Comparison of ENCODE assay signal across 8 cellular contexts in the genomic region with DNA sequence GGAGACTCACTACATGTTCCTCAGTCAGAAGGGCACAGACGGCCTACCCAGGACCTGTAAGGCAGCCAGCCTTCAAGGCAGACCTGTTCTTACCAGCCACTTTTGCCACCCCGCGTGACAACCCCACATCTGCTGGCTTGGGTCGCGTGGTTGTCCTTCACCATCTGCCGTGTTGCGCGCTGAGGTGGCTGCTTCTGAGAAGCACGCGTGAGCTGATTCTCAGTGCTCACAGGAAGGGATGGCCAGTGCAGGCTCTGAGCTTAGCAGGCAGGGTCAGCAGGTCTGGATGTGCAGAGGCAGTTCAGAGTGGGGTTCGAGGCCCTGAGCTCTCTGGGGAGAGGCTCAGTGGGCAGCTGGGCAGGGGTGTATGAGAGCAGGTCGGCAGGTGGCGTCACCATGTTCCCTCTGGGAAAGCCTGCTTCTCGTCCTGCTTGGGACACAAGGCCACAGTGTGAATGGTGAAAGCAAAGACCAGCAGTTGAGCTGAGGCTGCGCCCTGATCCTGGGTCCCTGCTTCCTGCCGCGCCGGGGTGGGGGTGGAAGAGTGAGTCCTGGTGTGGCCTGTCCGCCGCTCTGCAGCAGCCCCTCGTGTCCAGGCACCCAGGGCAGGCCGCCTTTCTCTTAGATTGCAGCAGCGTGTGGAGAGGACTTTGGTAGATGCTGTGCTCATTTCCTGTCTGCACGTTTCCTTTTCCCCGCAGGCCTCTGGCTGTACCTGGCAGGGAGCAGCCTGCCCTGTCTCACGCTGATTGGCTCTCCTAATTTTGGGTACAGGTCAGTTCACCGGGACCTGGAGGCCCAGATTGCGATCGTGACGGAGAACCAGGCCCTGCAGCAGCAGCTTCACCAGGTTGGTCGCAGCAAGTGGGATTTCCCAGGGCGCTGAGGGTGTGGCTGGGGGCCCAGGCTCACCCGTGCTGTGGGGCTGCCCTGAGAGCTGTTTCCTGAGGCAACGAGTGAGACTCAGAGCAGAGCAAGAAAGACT. TPM values are rescaled to one million over a fixed set of nuclear protein-coding genes. Genes with fewer than 3 reads are reported as not detected.
DNase-seq lines count a peak whose midpoint lies in the region; ATAC-seq and TF ChIP-seq lines count a peak whose summit lies in the region.

No MANE protein-coding gene starts in this region.

- H3K4me2 ChIP-seq in MM.1S (ENCODE audit: low read depth, low read length), result no peak overlapping the region

- H3K27me3 Mint-ChIP-seq in natural killer cell treated with Interleukin-12 subunit alpha and Interleukin-12 subunit beta and Interleukin-15 and Interleukin-18, amount 100 ng/mL, for 72 hours, result no peaks in the 10 kb centered on the region

- H3F3A ChIP-seq in MM.1S (ENCODE audit: insufficient read depth, low read length), result no peaks in the 10 kb centered on the region

- no peaks in the 10 kb centered on the region for H3K9me3 ChIP-seq in subcutaneous abdominal adipose tissue (ENCODE audit: control insufficient read depth in 5 of 5, low read length in 5 of 5)
- no peaks in the 10 kb centered on the region for H3K9me3 ChIP-seq in MM.1S (replicated peaks; ENCODE audit: insufficient read depth, low read length)

- no peaks in the 10 kb centered on the region for H3K9me3 Mint-ChIP-seq in natural killer cell treated with Interleukin-12 subunit alpha and Interleukin-12 subunit beta and Interleukin-15 and Interleukin-18, amount 100 ng/mL, for 72 hours

- peak overlapping the region; percentile 15 for H3K27ac ChIP-seq in angular gyrus (ENCODE audit: low read depth, low read length)
- H3K27ac ChIP-seq in subcutaneous abdominal adipose tissue (ENCODE audit: low read depth, low read length), result peak overlapping the region; percentile 87
- no peak overlapping the region for H3K27ac ChIP-seq in MM.1S (ENCODE audit: low read length)

- H3K79me2 ChIP-seq in MM.1S (ENCODE audit: low read length), result no peaks in the 10 kb centered on the region

- H2AFZ ChIP-seq in MM.1S (ENCODE audit: low read length), result no peak overlapping the region

- H3K27ac Mint-ChIP-seq in natural killer cell treated with Interleukin-12 subunit alpha and Interleukin-12 subunit beta and Interleukin-15 and Interleukin-18, amount 100 ng/mL, for 72 hours, result peak overlapping the region; percentile 96

- H3K9ac ChIP-seq in subcutaneous abdominal adipose tissue (ENCODE audit: low read length in 5 of 5), result peak overlapping the region in 3 of 5 donors; percentile 2 to 62 (median 14)
- H3K9ac ChIP-seq in MM.1S (ENCODE audit: low read length), result no peak overlapping the region

- H3K36me3 Mint-ChIP-seq in natural killer cell treated with Interleukin-12 subunit alpha and Interleukin-12 subunit beta and Interleukin-15 and Interleukin-18, amount 100 ng/mL, for 72 hours, result peaks cover 6% of the 10 kb centered on the region

- H3K4me1 Mint-ChIP-seq in natural killer cell treated with Interleukin-12 subunit alpha and Interleukin-12 subunit beta and Interleukin-15 and Interleukin-18, amount 100 ng/mL, for 72 hours (ENCODE audit: low read depth in 2 of 2), result peaks cover 54 to 68% of the 10 kb centered on the region in 2 donors

- H3K4me1 ChIP-seq in subcutaneous abdominal adipose tissue (ENCODE audit: control insufficient read depth in 5 of 5, insufficient read depth in 5 of 5, low read length in 5 of 5) (peaks cover 21 to 80% (median 72%) of the 10 kb centered on the region in 5 donors), MM.1S (ENCODE audit: low read length) (no peaks in the 10 kb centered on the region)

- TF ChIP-seq CTCF in MM.1S (IDR thresholded peaks at IDR 0.05; ENCODE audit: low read length), result no peak

- peak overlapping the region; percentile 83 for H3K4me3 Mint-ChIP-seq in natural killer cell treated with Interleukin-12 subunit alpha and Interleukin-12 subunit beta and Interleukin-15 and Interleukin-18, amount 100 ng/mL, for 72 hours

- H4K20me1 ChIP-seq in MM.1S (ENCODE audit: insufficient read depth, low read length), result no peaks in the 10 kb centered on the region

- H3K4me3 ChIP-seq in subcutaneous abdominal adipose tissue (ENCODE audit: low read depth in 1 of 5, low read length in 5 of 5) (peak overlapping the region in 2 of 5 donors; percentile 7 to 23), MM.1S (ENCODE audit: low read length) (no peak overlapping the region)

- no peaks in the 10 kb centered on the region for H3K9me2 ChIP-seq in MM.1S (replicated peaks; ENCODE audit: insufficient read depth, low read length)

- no peaks in the 10 kb centered on the region for H3K27me3 ChIP-seq in subcutaneous abdominal adipose tissue (ENCODE audit: control insufficient read depth in 5 of 5, insufficient read depth in 4 of 5, low read length in 5 of 5)
- H3K27me3 ChIP-seq in MM.1S (replicated peaks; ENCODE audit: insufficient read depth, low read length), result no peaks in the 10 kb centered on the region

- ATAC-seq in natural killer cell treated with Interleukin-12 subunit alpha and Interleukin-12 subunit beta and Interleukin-15 and Interleukin-18, amount 100 ng/mL, for 72 hours, result peak; percentile 15 to 51
- no peak for ATAC-seq in HG02610 (IDR thresholded peaks at IDR 0.05; ENCODE audit: unreplicated experiment)

- DNase-seq in activated CD4-positive, alpha-beta T cell treated with anti-CD3 and anti-CD28 coated beads for 4 hours, result peak; percentile 52 to 53
- DNase-seq in natural killer cell treated with Interleukin-12 subunit alpha and Interleukin-12 subunit beta and Interleukin-15 and Interleukin-18, amount 100 ng/mL, for 72 hours (ENCODE audit: low spot score), result peak; percentile 76
- DNase-seq in MM.1S, result no peak
- DNase-seq in SKM-1 (lab: John Stamatoyannopoulos, UW; ENCODE audit: unreplicated experiment), result no peak
- no peak for DNase-seq in NCI-H2196 (lab: John Stamatoyannopoulos, UW; ENCODE audit: unreplicated experiment)

- H3K36me3 ChIP-seq in subcutaneous abdominal adipose tissue (ENCODE audit: control insufficient read depth in 5 of 5, insufficient read depth in 5 of 5, low read length in 5 of 5) (peaks cover 0 to 30% (median 10%) of the 10 kb centered on the region in 5 donors), MM.1S (replicated peaks; ENCODE audit: insufficient read depth, low read length) (no peaks in the 10 kb centered on the region)

RNA-seq across cellular contexts. Expression of gene PGS1, which starts 36.0 kb away (rescaled TPM):
- total RNA-seq in natural killer cell treated with Interleukin-12 subunit alpha and Interleukin-12 subunit beta and Interleukin-15 and Interleukin-18, amount 100 ng/mL, for 72 hours, result 100 to 1,000 TPM in 1 of 2 donors, 10 to 100 TPM in 1; 83.0 to 139 TPM

RNA-seq across cellular contexts. Expression of gene SOCS3, which starts 54.6 kb away (rescaled TPM):
- 100 to 1,000 TPM; 110 to 156 TPM for total RNA-seq in natural killer cell treated with Interleukin-12 subunit alpha and Interleukin-12 subunit beta and Interleukin-15 and Interleukin-18, amount 100 ng/mL, for 72 hours

Comparison
In these comparisons a context has a peak if more than half of its experiments do, and no peak if none do; other contexts are left out.
1. DNase-seq: peak in activated CD4-positive, alpha-beta T cell treated with anti-CD3 and anti-CD28 coated beads for 4 hours (2 of 2) and natural killer cell treated with Interleukin-12 subunit alpha and Interleukin-12 subunit beta and Interleukin-15 and Interleukin-18, amount 100 ng/mL, for 72 hours (single experiment); none in MM.1S (single experiment), SKM-1 (single experiment) and NCI-H2196 (single experiment).